ENCODE assay signal across 14 cellular contexts in the genomic region with DNA sequence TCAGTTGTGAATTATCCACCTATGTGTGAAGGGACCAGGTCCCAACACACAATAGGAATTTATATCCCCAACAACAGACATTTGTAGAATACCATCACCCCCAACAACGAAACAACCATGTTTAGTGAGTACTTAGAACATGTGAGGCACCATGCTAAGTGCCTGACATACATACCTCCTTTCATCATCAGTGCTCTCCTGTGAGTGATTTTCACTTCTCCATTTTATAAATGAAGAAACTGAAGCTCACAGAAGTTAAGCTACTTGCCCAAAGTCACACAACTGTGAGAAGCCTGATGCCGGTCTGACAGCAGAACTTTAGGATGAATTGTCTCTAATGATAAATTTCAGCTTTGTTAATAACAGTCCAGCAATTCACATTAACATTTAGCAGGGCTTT. TPM values are rescaled to one million over a fixed set of nuclear protein-coding genes. Genes with fewer than 3 reads are reported as not detected.
DNase-seq lines count a peak whose midpoint lies in the region; ATAC-seq and TF ChIP-seq lines count a peak whose summit lies in the region.
"Had no signal": no experiment of that assay in that cellular context is flagged by ENCODE, and none has a peak within 500 bp of the region (broad histone marks: within the 10 kb centered on the region; RNA-seq: fewer than 3 reads in every experiment).

No MANE protein-coding gene starts in this region.

- no peak for TF ChIP-seq POLR2A in spleen (IDR thresholded peaks at IDR 0.05)

- DNase-seq in GM13977 (ENCODE audit: low spot score) (peak; percentile 48), SIG-M5 treated with dmso at 0.1 percent for 504 hours (lab: John Stamatoyannopoulos, UW; ENCODE audit: unreplicated experiment) (peak; percentile 70), HT-29 (ENCODE audit: low spot score) (no peak), spleen (no peak), NCI-H2081 (lab: John Stamatoyannopoulos, UW) (no peak), left colon (no peak)
- DNase-seq: activated gamma-delta T cell treated with Interleukin-2 at 50 U/mL for 16 hours, DND-41, heart left ventricle, NCI-H146 had no signal

- intact Hi-C loops in spleen (cut with DNase I; ENCODE audit: low total_unique reads) (no loop called here), left colon (cut with DNase I, micrococcal nuclease) (no loop called here)

- H3K27me3 ChIP-seq in spleen (replicated peaks in 1 of 7): peaks cover 0 to 41% (median 0%) of the 10 kb centered on the region in 7 donors

- TF ChIP-seq CTCF in GM13977 (IDR thresholded peaks at IDR 0.05; ENCODE audit: extremely low read depth, insufficient read depth, missing control alignments): no peak
- no peak for TF ChIP-seq CTCF in spleen (IDR thresholded peaks at IDR 0.05 in 8 of 11, conservative IDR thresholded peaks at IDR 0.05 in 3 of 11)

- 54 to 70% (median 62%) methylated on average over 2 of the region's 2 CpGs for WGBS in spleen, 5 donors

- no peak overlapping the region for H3K4me3 ChIP-seq in spleen
- H3K4me3 ChIP-seq: heart left ventricle had no signal

- peaks cover 0 to under 1% (median 0%) of the 10 kb centered on the region in 8 donors for H3K9me3 ChIP-seq in spleen
- H3K9me3 ChIP-seq: heart left ventricle, neutrophil had no signal

- no peaks in the 10 kb centered on the region for H3K36me3 ChIP-seq in spleen
- H3K36me3 ChIP-seq: heart left ventricle, neutrophil had no signal

- in situ Hi-C loops in GM13977 (cut with MboI; ENCODE audit: low pct_unique_long_range_greater_than_20kb, low sequenced_read_pairs, unreplicated experiment): no loop called here

- no peaks in the 10 kb centered on the region for H3K4me1 ChIP-seq in spleen

- ATAC-seq in GM21526 (IDR thresholded peaks at IDR 0.05; ENCODE audit: low FRiP score, unreplicated experiment): peak; percentile 72
- peak; percentile 74 for ATAC-seq in HG03432 (IDR thresholded peaks at IDR 0.05; ENCODE audit: unreplicated experiment)
- no peak for ATAC-seq in left colon

- H3K27ac ChIP-seq in spleen: no peak overlapping the region
- H3K27ac ChIP-seq: neutrophil had no signal

RNA-seq across cellular contexts. Expression of gene SPTB, which starts 35.4 kb away (rescaled TPM):
- total RNA-seq in HT-29 (2014; rRNA removed; shearing (Covaris generic)): under 0.01 and 0.03 TPM in 2 replicates
- 10 to 100 TPM in 1 of 7 donors, 1 to 10 TPM in 5, under 1 TPM in 1; 0.94 to 20.9 (median 4.6) TPM for total RNA-seq in spleen
- polyA plus RNA-seq in spleen: 1 to 10 TPM in 1 of 3 donors, under 1 TPM in 2; 0.06 to 1.6 (median 0.17) TPM
- under 1 TPM; 0.34 to 0.42 TPM for total RNA-seq in left colon
- total RNA-seq: T-helper 1 cell treated with Interleukin-12 subunit alpha and Interleukin-12 subunit beta and Interleukin-4 antibody, amounts not matched to agents 30 ng/mL and 1 ng/mL, for 36 hours had no signal

Comparison
In these comparisons a context has a peak if more than half of its experiments do, and no peak if none do; other contexts are left out.
1. DNase-seq: peak in GM13977 (single experiment) and SIG-M5 treated with dmso at 0.1 percent for 504 hours (single experiment); none in HT-29 (single experiment), spleen (single experiment), NCI-H2081 (0 of 2) and left colon (0 of 2).